Comparison of ENCODE assay signal across 8 cellular contexts in the genomic region with DNA sequence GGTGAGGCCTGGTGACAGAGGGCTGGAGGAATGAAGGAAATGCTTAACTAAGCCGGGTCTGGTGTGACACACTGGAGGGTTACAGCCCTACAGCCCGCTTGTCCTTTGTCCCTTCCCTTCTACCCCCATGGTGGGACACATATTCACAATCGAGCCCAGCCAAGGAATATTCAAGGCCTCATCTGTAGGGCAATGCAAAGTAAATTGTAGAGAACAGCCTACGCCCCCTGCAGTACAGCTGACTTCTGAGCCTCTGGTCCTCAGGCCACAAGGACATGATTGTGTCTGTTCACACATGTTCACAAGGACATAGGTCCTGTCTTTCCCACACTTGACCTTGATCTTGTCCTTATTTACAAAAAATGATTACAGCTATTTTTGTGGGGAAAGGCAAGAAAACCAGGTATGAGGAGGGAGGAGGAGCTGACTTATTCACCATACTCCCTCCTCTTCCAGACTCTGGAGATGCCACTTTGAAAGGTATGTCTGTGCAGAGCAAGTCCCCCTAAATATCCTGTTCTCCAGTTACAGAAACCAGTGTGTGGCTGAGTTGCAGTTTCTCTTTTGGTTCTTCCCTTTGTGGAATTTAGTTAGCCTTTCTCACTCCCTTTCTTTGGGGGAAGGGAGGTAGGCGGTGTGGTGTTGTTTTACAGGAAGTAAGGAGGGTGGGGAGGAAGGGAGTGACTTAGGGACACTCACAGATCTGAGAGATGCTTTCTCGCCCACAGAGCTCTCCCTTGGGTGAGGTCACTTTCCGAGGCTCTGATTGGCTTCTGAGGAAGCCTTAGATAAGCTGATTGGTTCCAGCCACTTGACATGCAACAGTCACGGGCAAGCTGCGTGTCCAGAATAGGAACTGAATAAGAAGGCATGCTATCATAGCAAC.
DNase-seq lines count a peak whose midpoint lies in the region; ATAC-seq and TF ChIP-seq lines count a peak whose summit lies in the region.

No MANE protein-coding gene starts in this region.

- DNase-seq in AG08395 (ENCODE audit: low spot score), result peak; percentile 97
- DNase-seq in NCI-H446 (lab: John Stamatoyannopoulos, UW), result peak; percentile 19 to 72
- peak; percentile 60 to 67 for DNase-seq in activated CD4-positive, alpha-beta T cell treated with anti-CD3 and anti-CD28 coated beads for 24 hours (ENCODE audit: low read depth in 2 of 2)
- DNase-seq in coronary artery (ENCODE audit: low spot score), result peak; percentile 96
- peak; percentile 99 for DNase-seq in left kidney (ENCODE audit: low read depth, low spot score)
- DNase-seq in stimulated activated CD4-positive, alpha-beta T cell treated with anti-CD3 and anti-CD28 coated beads, Interleukin-1b, Interleukin-23, amount 100 ng/mL, for 48 hours, result peak; percentile 90

- ATAC-seq in GM18873 (IDR thresholded peaks at IDR 0.05; ENCODE audit: low FRiP score, unreplicated experiment) (peak; percentile 74), HG03139 (IDR thresholded peaks at IDR 0.05; ENCODE audit: unreplicated experiment) (peak; percentile 90)

- H3K27ac ChIP-seq in coronary artery, result peak overlapping the region; percentile 95 to 99

- TF ChIP-seq CTCF in coronary artery (IDR thresholded peaks at IDR 0.05), result no peak

- peak overlapping the region; percentile 69 for H3K4me3 ChIP-seq in coronary artery

Comparison
In these comparisons a context has a peak if more than half of its experiments do, and no peak if none do; other contexts are left out.
1. Peak in every context shown above with its lines: DNase-seq, ATAC-seq, H3K4me3 ChIP-seq and H3K27ac ChIP-seq.
2. DNase-seq: peak in every context shown above with its lines; median percentile 99 in left kidney; 97 in AG08395; 96 in coronary artery; 90 in stimulated activated CD4-positive, alpha-beta T cell treated with anti-CD3 and anti-CD28 coated beads, Interleukin-1b, Interleukin-23, amount 100 ng/mL, for 48 hours; 64 in activated CD4-positive, alpha-beta T cell treated with anti-CD3 and anti-CD28 coated beads for 24 hours; 46 in NCI-H446.